In genomic region chr12:46711756-46712155, GRCh38 we compare ENCODE assay signal across 31 cellular contexts.
DNase-seq lines count a peak whose midpoint lies in the region; ATAC-seq and TF ChIP-seq lines count a peak whose summit lies in the region.
"Had no signal": no experiment of that assay in that cellular context is flagged by ENCODE, and none has a peak within 500 bp of the region (broad histone marks: within the 10 kb centered on the region; RNA-seq: fewer than 3 reads in every experiment).

No MANE protein-coding gene starts in this region.

- no peaks in the 10 kb centered on the region for H3K36me3 ChIP-seq in spleen
- H3K36me3 ChIP-seq: BLaER1 treated with 17β-estradiol and CSF1 and Interleukin-3, amounts not matched to agents 10 nM and 100 nM; brain microvascular endothelial cell; heart right ventricle; lower lobe of right lung; SJSA1 had no signal

- intact Hi-C loops in spleen (cut with DNase I; ENCODE audit: low total_unique reads): no loop called here

- no peak overlapping the region for H3K27ac ChIP-seq in spleen
- H3K27ac ChIP-seq: BLaER1 treated with 17β-estradiol and CSF1 and Interleukin-3, amounts not matched to agents 10 nM and 100 nM; brain microvascular endothelial cell; heart right ventricle; lower lobe of right lung; RWPE1; SJSA1 had no signal

- H3K4me1 ChIP-seq in spleen: no peaks in the 10 kb centered on the region
- H3K4me1 ChIP-seq: BLaER1 treated with 17β-estradiol and CSF1 and Interleukin-3, amounts not matched to agents 10 nM and 100 nM; heart right ventricle; lower lobe of right lung; SJSA1 had no signal

- H3K27me3 ChIP-seq in spleen (replicated peaks in 1 of 7): no peaks in the 10 kb centered on the region
- H3K27me3 ChIP-seq: BLaER1 treated with 17β-estradiol and CSF1 and Interleukin-3, amounts not matched to agents 10 nM and 100 nM; brain microvascular endothelial cell; heart right ventricle; SJSA1 had no signal

- WGBS in spleen, 5 donors: 74 to 87% (median 85%) methylated on average over 3 of the region's 3 CpGs

- DNase-seq in EL (peak; percentile 46), M059J (ENCODE audit: low read depth) (peak; percentile 65), choroid plexus epithelial cell (ENCODE audit: low read depth) (peak; percentile 13), foreskin fibroblast (peak; percentile 33 to 63), spleen (no peak), NCI-H510A (lab: John Stamatoyannopoulos, UW) (no peak)
- DNase-seq: activated CD4-positive, alpha-beta T cell treated with anti-CD3 and anti-CD28 coated beads, Interleukin-2, amount 10 ng/mL, durations not matched to agents 7 days and 5 days; activated T-cell treated with anti-CD3 and anti-CD28 coated beads, Interleukin-2, amount 50 U/mL, for 48 hours; brain microvascular endothelial cell; foreskin melanocyte; heart right ventricle; KG1; kidney glomerular epithelial cell; lower lobe of right lung; MM.1S; natural killer cell; NCI-H2029; NCI-H524; occipital lobe; OCI-M1; stimulated activated naive B cell treated with anti-CD40 and anti-IgM and Interleukin-4, amounts not matched to agents 10 μg/mL and 1 μg/mL and 100 μg/mL, for 72 hours; substantia nigra; T-helper 1 cell; trophoblast cell had no signal

- no peak for TF ChIP-seq POLR2A in spleen (IDR thresholded peaks at IDR 0.05)

- H3K9me3 ChIP-seq in spleen: peaks cover 0 to 4% (median 0%) of the 10 kb centered on the region in 8 donors
- H3K9me3 ChIP-seq: BLaER1 treated with 17β-estradiol and CSF1 and Interleukin-3, amounts not matched to agents 10 nM and 100 nM; heart right ventricle; lower lobe of right lung; SJSA1 had no signal

- ATAC-seq in GM21528 (IDR thresholded peaks at IDR 0.05; ENCODE audit: low FRiP score, unreplicated experiment): no peak
- ATAC-seq in GM18867 (IDR thresholded peaks at IDR 0.05; ENCODE audit: unreplicated experiment): no peak
- ATAC-seq: GM23338; heart right ventricle; lower lobe of right lung; natural killer cell; stimulated activated naive B cell treated with anti-CD40 and anti-IgM and Interleukin-4, amounts not matched to agents 10 μg/mL and 1 μg/mL and 100 μg/mL, for 72 hours; WTC11 had no signal

- TF ChIP-seq CTCF in choroid plexus epithelial cell (conservative IDR thresholded peaks at IDR 0.05; ENCODE audit: low read depth, low read length): no peak
- no peak for TF ChIP-seq CTCF in foreskin fibroblast (IDR thresholded peaks at IDR 0.05; ENCODE audit: low read depth, low read length)
- TF ChIP-seq CTCF in spleen (IDR thresholded peaks at IDR 0.05 in 8 of 11, conservative IDR thresholded peaks at IDR 0.05 in 3 of 11): no peak

- H3K4me3 ChIP-seq in choroid plexus epithelial cell (ENCODE audit: low read depth, low read length) (no peak overlapping the region), foreskin fibroblast (ENCODE audit: low read depth in 1 of 2, low read length in 2 of 2) (no peak overlapping the region), spleen (no peak overlapping the region)
- H3K4me3 ChIP-seq: BLaER1 treated with 17β-estradiol and CSF1 and Interleukin-3, amounts not matched to agents 10 nM and 100 nM; GM23338; heart right ventricle; lower lobe of right lung; SJSA1 had no signal

Comparison
In these comparisons a context has a peak if more than half of its experiments do, and no peak if none do; other contexts are left out.
1. DNase-seq: peak in EL (single experiment), M059J (single experiment), choroid plexus epithelial cell (single experiment) and foreskin fibroblast (2 of 2); none in spleen (single experiment) and NCI-H510A (single experiment).